ENCODE assay signal across 1 cellular context in the genomic region with DNA sequence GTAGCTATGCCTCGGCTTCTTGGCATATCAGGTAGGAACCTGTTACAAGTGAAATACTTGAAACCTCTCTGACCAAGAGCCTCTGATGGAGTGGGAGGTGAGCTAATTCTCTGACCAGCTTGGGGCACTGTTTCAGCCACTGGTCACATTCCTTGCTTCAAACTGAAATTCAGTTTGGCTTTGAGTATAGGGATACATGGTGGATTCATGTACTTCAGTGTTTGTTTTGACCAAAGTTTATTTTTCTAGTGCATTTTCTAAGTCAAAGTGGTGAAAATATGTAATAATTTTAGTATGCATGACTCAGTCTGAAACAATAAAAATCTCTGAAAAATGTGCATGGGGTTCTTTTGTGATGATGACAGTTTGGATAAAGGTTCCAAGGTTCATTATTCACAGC.
TF ChIP-seq lines count a peak whose summit lies in the region.

No MANE protein-coding gene starts in this region.

TF ChIP-seq in SK-N-SH, 30 proteins besides CTCF, POLR2A, EP300 and RAD21 (continued from another document):
- TF ChIP-seq, protein P1, sequence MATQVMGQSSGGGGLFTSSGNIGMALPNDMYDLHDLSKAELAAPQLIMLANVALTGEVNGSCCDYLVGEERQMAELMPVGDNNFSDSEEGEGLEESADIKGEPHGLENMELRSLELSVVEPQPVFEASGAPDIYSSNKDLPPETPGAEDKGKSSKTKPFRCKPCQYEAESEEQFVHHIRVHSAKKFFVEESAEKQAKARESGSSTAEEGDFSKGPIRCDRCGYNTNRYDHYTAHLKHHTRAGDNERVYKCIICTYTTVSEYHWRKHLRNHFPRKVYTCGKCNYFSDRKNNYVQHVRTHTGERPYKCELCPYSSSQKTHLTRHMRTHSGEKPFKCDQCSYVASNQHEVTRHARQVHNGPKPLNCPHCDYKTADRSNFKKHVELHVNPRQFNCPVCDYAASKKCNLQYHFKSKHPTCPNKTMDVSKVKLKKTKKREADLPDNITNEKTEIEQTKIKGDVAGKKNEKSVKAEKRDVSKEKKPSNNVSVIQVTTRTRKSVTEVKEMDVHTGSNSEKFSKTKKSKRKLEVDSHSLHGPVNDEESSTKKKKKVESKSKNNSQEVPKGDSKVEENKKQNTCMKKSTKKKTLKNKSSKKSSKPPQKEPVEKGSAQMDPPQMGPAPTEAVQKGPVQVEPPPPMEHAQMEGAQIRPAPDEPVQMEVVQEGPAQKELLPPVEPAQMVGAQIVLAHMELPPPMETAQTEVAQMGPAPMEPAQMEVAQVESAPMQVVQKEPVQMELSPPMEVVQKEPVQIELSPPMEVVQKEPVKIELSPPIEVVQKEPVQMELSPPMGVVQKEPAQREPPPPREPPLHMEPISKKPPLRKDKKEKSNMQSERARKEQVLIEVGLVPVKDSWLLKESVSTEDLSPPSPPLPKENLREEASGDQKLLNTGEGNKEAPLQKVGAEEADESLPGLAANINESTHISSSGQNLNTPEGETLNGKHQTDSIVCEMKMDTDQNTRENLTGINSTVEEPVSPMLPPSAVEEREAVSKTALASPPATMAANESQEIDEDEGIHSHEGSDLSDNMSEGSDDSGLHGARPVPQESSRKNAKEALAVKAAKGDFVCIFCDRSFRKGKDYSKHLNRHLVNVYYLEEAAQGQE (IDR thresholded peaks at IDR 0.05; ENCODE audit: low read depth, low read length): no peak
TF ChIP-seq in SK-N-SH: peak in this region for 1.
